8 cellular contexts compared by ENCODE assay signal in genomic region chr5:177366528-177367322, GRCh38. TPM values are rescaled to one million over a fixed set of nuclear protein-coding genes. Genes with fewer than 3 reads are reported as not detected.
A peak's percentile ranks its signal among the peaks of the same experiment; 100 is the strongest.
DNase-seq lines count a peak whose midpoint lies in the region; ATAC-seq, FAIRE-seq and TF ChIP-seq lines count a peak whose summit lies in the region.

No MANE protein-coding gene starts in this region.

- no peak overlapping the region for H3K27ac Mint-ChIP-seq in CD4-positive, alpha-beta T cell

- no peak for TF ChIP-seq CTCF in CD4-positive, alpha-beta T cell (IDR thresholded peaks at IDR 0.05)

- no peak overlapping the region for H3K23ac ChIP-seq in trophoblast cell (ENCODE audit: low read length)

- POLR2A ChIA-PET in CD4-positive, alpha-beta T cell (lab: Charles Lee) = interaction anchor here (0.7 to 0.9 kb wide), 2 partner anchors 8 to 59 kb away, joined by 3 read pairs; no protein-coding TSS in a partner anchor

- H3K14ac ChIP-seq in trophoblast cell (ENCODE audit: low read length) = peak overlapping the region; percentile 78

- H3K4me1 Mint-ChIP-seq in CD4-positive, alpha-beta T cell (ENCODE audit: low read depth) = peaks cover 59% of the 10 kb centered on the region

- peak overlapping the region; percentile 40 for H2BK120ac ChIP-seq in trophoblast cell (ENCODE audit: insufficient read depth, low read length, poor library complexity)

- H2AK5ac ChIP-seq in trophoblast cell (ENCODE audit: low read length) = no peak overlapping the region

- peak; percentile 91 for DNase-seq in cardiac septum (ENCODE audit: low spot score)
- peak; percentile 71 to 82 for DNase-seq in trophoblast cell
- no peak for DNase-seq in stimulated activated CD8-positive, alpha-beta memory T cell treated with anti-CD3 and anti-CD28 coated beads, Interleukin-4, amount 100 ng/mL, for 48 hours
- no peak for DNase-seq in CD4-positive, alpha-beta T cell

- peak overlapping the region; percentile 35 for H3K27ac ChIP-seq in trophoblast cell (ENCODE audit: low read depth, low read length)
- H3K27ac ChIP-seq in CD4-positive, alpha-beta T cell (ENCODE audit: low read depth, low read length) = no peak overlapping the region

- ATAC-seq in GM19397 (IDR thresholded peaks at IDR 0.05; ENCODE audit: unreplicated experiment) (no peak), HG02623 (IDR thresholded peaks at IDR 0.05; ENCODE audit: unreplicated experiment) (no peak)
- no peak for ATAC-seq in CD4-positive, alpha-beta T cell (ENCODE audit: poor library complexity)

- no peaks in the 10 kb centered on the region for H3K27me3 ChIP-seq in trophoblast cell (ENCODE audit: insufficient read depth, low read length)
- no peaks in the 10 kb centered on the region for H3K27me3 ChIP-seq in CD4-positive, alpha-beta T cell (ENCODE audit: control insufficient read depth, insufficient read depth, low read length)

- H4K12ac ChIP-seq in trophoblast cell (ENCODE audit: low read depth, low read length) = peak overlapping the region; percentile 76

- WGBS in trophoblast cell (ENCODE audit: extremely low coverage, insufficient coverage, insufficient read length) = no CpG with 5 or more reads among the region's 36 CpGs

- no peak overlapping the region for H3K4me3 Mint-ChIP-seq in CD4-positive, alpha-beta T cell

- no peaks in the 10 kb centered on the region for H3K9me3 ChIP-seq in trophoblast cell (ENCODE audit: insufficient read depth, low read depth, low read length)
- H3K9me3 ChIP-seq in CD4-positive, alpha-beta T cell (ENCODE audit: control insufficient read depth, low read length) = no peaks in the 10 kb centered on the region

- H3K4me2 ChIP-seq in trophoblast cell (ENCODE audit: low read length) = peak overlapping the region; percentile 74

- no peaks in the 10 kb centered on the region for H3K9me3 Mint-ChIP-seq in CD4-positive, alpha-beta T cell

- intact Hi-C loops in cardiac septum (cut with DNase I) = loop anchor here (5.0 kb wide), 1 partner anchor 49 kb away; no protein-coding TSS in a partner anchor
- intact Hi-C loops in CD4-positive, alpha-beta T cell (cut with DNase I, micrococcal nuclease) = no loop called here

- peak; percentile 96 for FAIRE-seq in G401.6 (lab: Jason Lieb, UNC)
- FAIRE-seq in TTC549 (lab: Jason Lieb, UNC) = peak; percentile 55

- H3K36me3 Mint-ChIP-seq in CD4-positive, alpha-beta T cell (ENCODE audit: low read depth) = peaks cover 71% of the 10 kb centered on the region

- H3K36me3 ChIP-seq in trophoblast cell (ENCODE audit: control insufficient read depth in 1 of 2, insufficient read depth in 2 of 2, low read length in 2 of 2) = no peaks in the 10 kb centered on the region

- no peaks in the 10 kb centered on the region for H3K27me3 Mint-ChIP-seq in CD4-positive, alpha-beta T cell

- peak overlapping the region; percentile 9 for H3K9ac ChIP-seq in trophoblast cell (ENCODE audit: low read length)

- CTCF ChIA-PET in CD4-positive, alpha-beta T cell (lab: Charles Lee) = no interaction called here

- peaks cover 18% of the 10 kb centered on the region for H3K79me1 ChIP-seq in trophoblast cell (ENCODE audit: low read length)

- H3K4me1 ChIP-seq in trophoblast cell (ENCODE audit: control insufficient read depth in 1 of 2, insufficient read depth in 2 of 2, low read length in 2 of 2) = peaks cover 17 to 21% of the 10 kb centered on the region in 2 experiments

- peak overlapping the region; percentile 80 for H2BK5ac ChIP-seq in trophoblast cell (ENCODE audit: low read depth, low read length, poor library complexity)

- H2BK12ac ChIP-seq in trophoblast cell (ENCODE audit: low read length) = peak overlapping the region; percentile 29

- peak overlapping the region; percentile 78 for H4K91ac ChIP-seq in trophoblast cell (ENCODE audit: low read depth, low read length)

- H3K4me3 ChIP-seq in trophoblast cell (ENCODE audit: low read depth, low read length) = peak overlapping the region; percentile 65

- H2AFZ ChIP-seq in trophoblast cell (ENCODE audit: insufficient read depth, low read length, poor library complexity) = peak overlapping the region; percentile 65

- H3K4ac ChIP-seq in trophoblast cell (ENCODE audit: low read depth, low read length) = peak overlapping the region; percentile 49

- H3K18ac ChIP-seq in trophoblast cell (ENCODE audit: low read length) = peak overlapping the region; percentile 85

- peaks cover 10% of the 10 kb centered on the region for H3K79me2 ChIP-seq in trophoblast cell (ENCODE audit: control insufficient read depth, insufficient read depth, low read length, poor library complexity)

- H4K8ac ChIP-seq in trophoblast cell (ENCODE audit: low read depth, low read length) = peak overlapping the region; percentile 95

RNA-seq across cellular contexts. Expression of gene RGS14, which starts 9.0 kb away (rescaled TPM):
- total RNA-seq in cardiac septum = 4.3 TPM
- polyA plus RNA-seq in trophoblast cell (2013) = 9.9 and 10.1 TPM in 2 replicates
- total RNA-seq in CD4-positive, alpha-beta T cell = 10 to 100 TPM; 34.7 to 35.3 TPM

RNA-seq across cellular contexts. Expression of gene LMAN2, which starts 15.3 kb away (rescaled TPM):
- total RNA-seq in cardiac septum = 67.5 TPM
- 339 and 340 TPM in 2 replicates for polyA plus RNA-seq in trophoblast cell (2013)
- total RNA-seq in CD4-positive, alpha-beta T cell = 10 to 100 TPM; 54.5 to 55.6 TPM

RNA-seq across cellular contexts. Expression of gene SLC34A1, which starts 17.5 kb away (rescaled TPM):
- total RNA-seq in cardiac septum = not detected
- not detected in 2 replicates for polyA plus RNA-seq in trophoblast cell (2013)
- total RNA-seq in CD4-positive, alpha-beta T cell = not detected

RNA-seq across cellular contexts. Expression of gene PFN3, which starts 33.7 kb away (rescaled TPM):
- not detected for total RNA-seq in cardiac septum
- not detected in 2 replicates for polyA plus RNA-seq in trophoblast cell (2013)
- total RNA-seq in CD4-positive, alpha-beta T cell = not detected

RNA-seq across cellular contexts. Expression of gene F12, which starts 42.6 kb away (rescaled TPM):
- not detected for total RNA-seq in cardiac septum
- 0.47 and 0.49 TPM in 2 replicates for polyA plus RNA-seq in trophoblast cell (2013)
- total RNA-seq in CD4-positive, alpha-beta T cell = under 1 TPM; 0.20 to 0.60 TPM

Comparison
In these comparisons a context has a peak if more than half of its experiments do, and no peak if none do; other contexts are left out.
1. DNase-seq: peak in cardiac septum (single experiment) and trophoblast cell (2 of 2); none in stimulated activated CD8-positive, alpha-beta memory T cell treated with anti-CD3 and anti-CD28 coated beads, Interleukin-4, amount 100 ng/mL, for 48 hours (single experiment) and CD4-positive, alpha-beta T cell (0 of 10).